8 cellular contexts compared by ENCODE assay signal in genomic region chr4:81562093-81562492, GRCh38.
DNase-seq lines count a peak whose midpoint lies in the region; ATAC-seq lines count a peak whose summit lies in the region.

No MANE protein-coding gene starts in this region.

- DNase-seq in activated T-cell treated with anti-CD3 and anti-CD28 coated beads, Interleukin-2, amount 50 U/mL, for 24 hours = no peak
- DNase-seq in activated T-cell treated with anti-CD3 and anti-CD28 coated beads, Interleukin-2, amount 50 U/mL, for 48 hours = no peak
- peak; percentile 30 to 97 for DNase-seq in NOMO-1 (lab: John Stamatoyannopoulos, UW; ENCODE audit: unreplicated experiment in 2 of 2)
- no peak for DNase-seq in NCI-H2171 (lab: John Stamatoyannopoulos, UW)
- DNase-seq in NCI-H2107 treated with DMSO at 0.1 percent for 48 hours (lab: John Stamatoyannopoulos, UW; ENCODE audit: unreplicated experiment) = no peak
- no peak for DNase-seq in NCI-H345 treated with DMSO at 0.1 percent for 48 hours (lab: John Stamatoyannopoulos, UW; ENCODE audit: unreplicated experiment)

- H3K36me3 Mint-ChIP-seq in activated T-cell treated with anti-CD3 and anti-CD28 coated beads, Interleukin-2, amount 50 U/mL, for 24 hours (ENCODE audit: low read depth) = no peaks in the 10 kb centered on the region
- H3K36me3 Mint-ChIP-seq in stimulated activated naive CD8-positive, alpha-beta T cell treated with anti-CD3 and anti-CD28 coated beads, Interleukin-15, Interleukin-2, amounts not matched to agents 100 ng/mL and 50 ng/mL, for 24 hours (ENCODE audit: low read depth) = peaks cover 5% of the 10 kb centered on the region

- peak; percentile 96 for ATAC-seq in HG02884 (IDR thresholded peaks at IDR 0.05; ENCODE audit: unreplicated experiment)

- no peak overlapping the region for H3K4me3 Mint-ChIP-seq in activated T-cell treated with anti-CD3 and anti-CD28 coated beads, Interleukin-2, amount 50 U/mL, for 24 hours
- H3K4me3 Mint-ChIP-seq in stimulated activated naive CD8-positive, alpha-beta T cell treated with anti-CD3 and anti-CD28 coated beads, Interleukin-15, Interleukin-2, amounts not matched to agents 100 ng/mL and 50 ng/mL, for 24 hours = no peak overlapping the region

- H3K4me1 Mint-ChIP-seq in activated T-cell treated with anti-CD3 and anti-CD28 coated beads, Interleukin-2, amount 50 U/mL, for 24 hours (ENCODE audit: low read depth) = peaks cover 24% of the 10 kb centered on the region
- peaks cover 51% of the 10 kb centered on the region for H3K4me1 Mint-ChIP-seq in stimulated activated naive CD8-positive, alpha-beta T cell treated with anti-CD3 and anti-CD28 coated beads, Interleukin-15, Interleukin-2, amounts not matched to agents 100 ng/mL and 50 ng/mL, for 24 hours (ENCODE audit: low read depth)

- H3K27me3 Mint-ChIP-seq in activated T-cell treated with anti-CD3 and anti-CD28 coated beads, Interleukin-2, amount 50 U/mL, for 24 hours = no peaks in the 10 kb centered on the region
- H3K27me3 Mint-ChIP-seq in stimulated activated naive CD8-positive, alpha-beta T cell treated with anti-CD3 and anti-CD28 coated beads, Interleukin-15, Interleukin-2, amounts not matched to agents 100 ng/mL and 50 ng/mL, for 24 hours = no peaks in the 10 kb centered on the region

- no peaks in the 10 kb centered on the region for H3K9me3 Mint-ChIP-seq in activated T-cell treated with anti-CD3 and anti-CD28 coated beads, Interleukin-2, amount 50 U/mL, for 24 hours
- no peaks in the 10 kb centered on the region for H3K9me3 Mint-ChIP-seq in stimulated activated naive CD8-positive, alpha-beta T cell treated with anti-CD3 and anti-CD28 coated beads, Interleukin-15, Interleukin-2, amounts not matched to agents 100 ng/mL and 50 ng/mL, for 24 hours

- H3K27ac Mint-ChIP-seq in activated T-cell treated with anti-CD3 and anti-CD28 coated beads, Interleukin-2, amount 50 U/mL, for 24 hours = peak overlapping the region; percentile 4
- H3K27ac Mint-ChIP-seq in stimulated activated naive CD8-positive, alpha-beta T cell treated with anti-CD3 and anti-CD28 coated beads, Interleukin-15, Interleukin-2, amounts not matched to agents 100 ng/mL and 50 ng/mL, for 24 hours = peak overlapping the region; percentile 75

Comparison
In these comparisons a context has a peak if more than half of its experiments do, and no peak if none do; other contexts are left out.
1. DNase-seq: peak in NOMO-1 (2 of 2); none in activated T-cell treated with anti-CD3 and anti-CD28 coated beads, Interleukin-2, amount 50 U/mL, for 24 hours (single experiment), activated T-cell treated with anti-CD3 and anti-CD28 coated beads, Interleukin-2, amount 50 U/mL, for 48 hours (0 of 2), NCI-H2171 (single experiment), NCI-H2107 treated with DMSO at 0.1 percent for 48 hours (single experiment) and NCI-H345 treated with DMSO at 0.1 percent for 48 hours (single experiment).